ENCODE assay signal across 15 cellular contexts in genomic region chr18:12276736-12277554, GRCh38. TPM values are rescaled to one million over a fixed set of nuclear protein-coding genes. Genes with fewer than 3 reads are reported as not detected.
DNase-seq lines count a peak whose midpoint lies in the region; ATAC-seq and TF ChIP-seq lines count a peak whose summit lies in the region.
"Had no signal": no experiment of that assay in that cellular context is flagged by ENCODE, and none has a peak within 500 bp of the region (broad histone marks: within the 10 kb centered on the region; RNA-seq: fewer than 3 reads in every experiment).

No MANE protein-coding gene starts in this region.

- no peak overlapping the region for H3K4me2 ChIP-seq in H9 (ENCODE audit: insufficient read depth, insufficient read length, low read length)

- H3K4me3 ChIP-seq in coronary artery (no peak overlapping the region), thoracic aorta (peak overlapping the region; percentile 72)

- H2BK12ac ChIP-seq in H9 (ENCODE audit: insufficient read length, low read depth, low read length), result no peak overlapping the region

- peak overlapping the region; percentile 16 for H3K18ac ChIP-seq in H9 (ENCODE audit: insufficient read length, low read depth, low read length)

- H3K4me3 Mint-ChIP-seq in H9 (no peak overlapping the region), nephron progenitor cell (peak overlapping the region; percentile 52)
- no peak overlapping the region for H3K4me3 Mint-ChIP-seq in activated naive CD8-positive, alpha-beta T cell treated with anti-CD3 and anti-CD28 coated beads for 36 hours
- H3K4me3 Mint-ChIP-seq: CD14-positive monocyte had no signal

- H3K23ac ChIP-seq in H9 (ENCODE audit: insufficient read length, low read depth, low read length), result no peak overlapping the region

- no peaks in the 10 kb centered on the region for H3K79me2 ChIP-seq in H9 (ENCODE audit: insufficient read depth, low read length)

- H3K27ac Mint-ChIP-seq in H9, result no peak overlapping the region
- H3K27ac Mint-ChIP-seq in nephron progenitor cell, result peak overlapping the region; percentile 41
- no peak overlapping the region for H3K27ac Mint-ChIP-seq in activated naive CD8-positive, alpha-beta T cell treated with anti-CD3 and anti-CD28 coated beads for 36 hours

- H3K14ac ChIP-seq in H9 (ENCODE audit: insufficient read depth, low read length), result no peak overlapping the region

- H3K27me3 Mint-ChIP-seq in H9 (ENCODE audit: low read depth) (peaks cover 8% of the 10 kb centered on the region), nephron progenitor cell (ENCODE audit: low read depth, poor library complexity) (peaks cover 4% of the 10 kb centered on the region)
- peaks cover 14% of the 10 kb centered on the region for H3K27me3 Mint-ChIP-seq in activated naive CD8-positive, alpha-beta T cell treated with anti-CD3 and anti-CD28 coated beads for 36 hours

- WGBS in H9 (ENCODE audit: extremely low coverage, insufficient read length, low lambda C conversion rate), result no CpG with 5 or more reads among the region's 26 CpGs

- no peak overlapping the region for H2BK120ac ChIP-seq in H9 (ENCODE audit: low read depth, low read length, poor library complexity, severe bottlenecking)

- ATAC-seq in thoracic aorta (ENCODE audit: insufficient number of reproducible peaks, low FRiP score, low read depth) (no peak), HG02870 (IDR thresholded peaks at IDR 0.05; ENCODE audit: unreplicated experiment) (no peak), GM21825 (IDR thresholded peaks at IDR 0.05; ENCODE audit: unreplicated experiment) (no peak)

- no peak overlapping the region for H2BK5ac ChIP-seq in H9 (ENCODE audit: insufficient read length, low read length)

- no peaks in the 10 kb centered on the region for H3K9me3 ChIP-seq in H9 (ENCODE audit: control insufficient read depth, low read depth, low read length)
- H3K9me3 ChIP-seq in thoracic aorta, result no peaks in the 10 kb centered on the region
- H3K9me3 ChIP-seq: Caco-2 had no signal

- no peaks in the 10 kb centered on the region for H3K9me3 Mint-ChIP-seq in H9
- no peaks in the 10 kb centered on the region for H3K9me3 Mint-ChIP-seq in nephron progenitor cell
- no peaks in the 10 kb centered on the region for H3K9me3 Mint-ChIP-seq in activated naive CD8-positive, alpha-beta T cell treated with anti-CD3 and anti-CD28 coated beads for 36 hours
- H3K9me3 Mint-ChIP-seq: CD14-positive monocyte had no signal

- H3K56ac ChIP-seq in H9 (ENCODE audit: insufficient read length, low read depth, low read length), result no peak overlapping the region

- H3K27ac ChIP-seq in H9 (ENCODE audit: insufficient read length, low read depth, low read length) (no peak overlapping the region), coronary artery (peak overlapping the region; percentile 28 to 90), thoracic aorta (peak overlapping the region; percentile 97 to 100)

- H2BK20ac ChIP-seq in H9 (ENCODE audit: low read depth, low read length, poor library complexity, severe bottlenecking), result no peak overlapping the region

- DNase-seq in H9 (no peak), coronary artery (ENCODE audit: low spot score) (no peak), nephron progenitor cell (no peak), thoracic aorta (ENCODE audit: low spot score) (no peak), HK-2 (ENCODE audit: unreplicated experiment) (no peak)
- DNase-seq in activated naive CD8-positive, alpha-beta T cell treated with anti-CD3 and anti-CD28 coated beads for 36 hours, result no peak
- DNase-seq: Caco-2, DMS53, Kasumi-1, NCI-H1105 treated with DMSO at 0.1 percent for 48 hours, NCI-H187, NCI-H748 treated with DMSO at 0.1 percent for 48 hours had no signal

- H3T11ph ChIP-seq in H9 (ENCODE audit: low read length), result no peak overlapping the region

- H3K4ac ChIP-seq in H9 (ENCODE audit: low read depth, low read length), result no peak overlapping the region

- no peaks in the 10 kb centered on the region; the same call in 1 of the 2 replicates for H3K4me1 ChIP-seq in H9 (ENCODE audit: insufficient read depth, low read length)
- H3K4me1 ChIP-seq in thoracic aorta (ENCODE audit: control insufficient read depth in 1 of 2, low read depth in 2 of 2), result peaks cover 6 to 53% of the 10 kb centered on the region in 2 donors

- H3K79me1 ChIP-seq in H9 (ENCODE audit: insufficient read depth, low read depth, low read length, poor library complexity, severe bottlenecking), result no peaks in the 10 kb centered on the region

- H3K4me1 Mint-ChIP-seq in H9 (peaks cover 20 to 22% of the 10 kb centered on the region in 2 experiments), nephron progenitor cell (peaks cover 49% of the 10 kb centered on the region)
- H3K4me1 Mint-ChIP-seq in activated naive CD8-positive, alpha-beta T cell treated with anti-CD3 and anti-CD28 coated beads for 36 hours, result peaks cover 2% of the 10 kb centered on the region

- H3K9ac ChIP-seq in H9 (ENCODE audit: extremely low read depth, insufficient read length, low read length), result no peak overlapping the region

- TF ChIP-seq CTCF in H9 (conservative IDR thresholded peaks at IDR 0.05) (no peak), coronary artery (IDR thresholded peaks at IDR 0.05) (no peak), nephron progenitor cell (IDR thresholded peaks at IDR 0.05) (no peak), thoracic aorta (IDR thresholded peaks at IDR 0.05) (no peak)

- H4K5ac ChIP-seq in H9 (ENCODE audit: insufficient read length, low read depth, low read length), result no peak overlapping the region

- H4K91ac ChIP-seq in H9 (ENCODE audit: insufficient read length, low read depth, low read length), result no peak overlapping the region

- no peaks in the 10 kb centered on the region for H3K36me3 ChIP-seq in thoracic aorta

- H3K36me3 Mint-ChIP-seq in H9 (ENCODE audit: insufficient read depth in 1 of 3, low read depth in 3 of 3) (no peaks in the 10 kb centered on the region; a peak in 1 of 7 replicates), nephron progenitor cell (ENCODE audit: low read depth) (no peaks in the 10 kb centered on the region)
- H3K36me3 Mint-ChIP-seq in activated naive CD8-positive, alpha-beta T cell treated with anti-CD3 and anti-CD28 coated beads for 36 hours, result no peaks in the 10 kb centered on the region
- H3K36me3 Mint-ChIP-seq: CD14-positive monocyte had no signal

- no peaks in the 10 kb centered on the region; the same call in 1 of the 2 replicates for H3K27me3 ChIP-seq in H9 (ENCODE audit: insufficient read depth, low read length)
- no peaks in the 10 kb centered on the region for H3K27me3 ChIP-seq in thoracic aorta (replicated peaks; ENCODE audit: insufficient read depth)

- H2AK5ac ChIP-seq in H9 (ENCODE audit: insufficient read length, low read length), result no peak overlapping the region

- H3K23me2 ChIP-seq in H9 (ENCODE audit: insufficient read length, low read depth, low read length, poor library complexity, severe bottlenecking), result peaks cover 2% of the 10 kb centered on the region

- H4K8ac ChIP-seq in H9 (replicated peaks; ENCODE audit: insufficient read length, low read depth, low read length), result no peak overlapping the region

- no peak overlapping the region for H2AFZ ChIP-seq in H9 (ENCODE audit: low read length)

- H2BK15ac ChIP-seq in H9 (ENCODE audit: low read depth, low read length), result no peak overlapping the region

- no peaks in the 10 kb centered on the region for H4K20me1 ChIP-seq in H9 (ENCODE audit: control insufficient read depth, insufficient read depth, insufficient read length)

RNA-seq across cellular contexts. Expression of gene CIDEA, which starts 22.8 kb away (rescaled TPM):
- total RNA-seq in H9 (2021) (not detected in 2 replicates), thoracic aorta (not detected)
- total RNA-seq in activated naive CD8-positive, alpha-beta T cell treated with anti-CD3 and anti-CD28 coated beads for 36 hours, result not detected
- total RNA-seq: Caco-2 had no signal

RNA-seq across cellular contexts. Expression of gene TUBB6, which starts 31.1 kb away (rescaled TPM):
- 134 and 135 TPM in 2 replicates for total RNA-seq in H9 (2021)
- total RNA-seq in thoracic aorta, result 100 to 1,000 TPM; 357 to 454 TPM
- 10 to 100 TPM; 11.1 to 11.6 TPM for total RNA-seq in activated naive CD8-positive, alpha-beta T cell treated with anti-CD3 and anti-CD28 coated beads for 36 hours

Comparison
In these comparisons a context has a peak if more than half of its experiments do, and no peak if none do; other contexts are left out.
1. RNA of gene TUBB6, which starts 31.1 kb away (total RNA-seq): 357 to 454 TPM in thoracic aorta and 134 to 135 TPM in H9; 11.1 to 11.6 TPM in activated naive CD8-positive, alpha-beta T cell treated with anti-CD3 and anti-CD28 coated beads for 36 hours; every median in the first group is over 10 times any median in the second.